Comparison of ENCODE assay signal across 21 cellular contexts in the genomic region with DNA sequence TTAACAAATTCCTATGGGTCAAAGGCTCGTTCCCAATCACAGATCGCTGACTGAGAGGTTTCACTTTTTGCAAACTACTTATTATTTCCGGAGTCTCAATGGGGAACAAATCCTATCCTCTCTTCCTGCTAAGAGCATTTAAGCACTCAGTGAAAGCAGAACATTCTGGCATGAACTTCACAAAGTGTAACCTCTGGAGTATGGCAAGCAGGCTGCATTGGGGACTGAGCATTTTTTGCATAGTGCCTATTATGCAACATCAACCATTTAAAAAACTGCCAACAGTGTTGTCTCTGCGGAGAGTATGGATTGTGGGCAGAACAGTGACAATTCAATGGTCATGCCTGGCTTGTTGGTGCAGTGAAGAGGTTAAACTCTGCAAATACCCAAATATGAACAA.
"Had no signal": no experiment of that assay in that cellular context is flagged by ENCODE, and none has a peak within 500 bp of the region (broad histone marks: within the 10 kb centered on the region; RNA-seq: fewer than 3 reads in every experiment).

No MANE protein-coding gene starts in this region.

- H3K4me3 Mint-ChIP-seq: dendritic cell treated with granulocyte-macrophage colony-stimulating factor and Interleukin-4, amounts not matched to agents 40 ng/mL and 50 ng/mL, for 4 days; mesothelial cell of epicardium; stimulated activated naive B cell treated with anti-CD40 and anti-IgM and Interleukin-4, amounts not matched to agents 10 μg/mL and 1 μg/mL and 100 μg/mL, for 72 hours had no signal

- H3K27me3 ChIP-seq: adrenal gland, breast epithelium, gastroesophageal sphincter, sigmoid colon, tibial nerve, uterus had no signal

- ATAC-seq: activated naive CD4-positive, alpha-beta T cell treated with anti-CD3 and anti-CD28 coated beads, Interleukin-2, amount 50 U/mL, for 72 hours; esophagus mucosa; gastroesophageal sphincter; stimulated activated naive B cell treated with anti-CD40 and anti-IgM and Interleukin-4, amounts not matched to agents 10 μg/mL and 1 μg/mL and 100 μg/mL, for 72 hours had no signal

- H3K4me1 Mint-ChIP-seq: stimulated activated naive B cell treated with anti-CD40 and anti-IgM and Interleukin-4, amounts not matched to agents 10 μg/mL and 1 μg/mL and 100 μg/mL, for 72 hours had no signal

- H3K9me3 ChIP-seq: adrenal gland, breast epithelium, gastroesophageal sphincter, sigmoid colon, tibial nerve, uterus had no signal

- H3K27me3 Mint-ChIP-seq: dendritic cell treated with granulocyte-macrophage colony-stimulating factor and Interleukin-4, amounts not matched to agents 40 ng/mL and 50 ng/mL, for 4 days; progenitor cell of endocrine pancreas; stimulated activated naive B cell treated with anti-CD40 and anti-IgM and Interleukin-4, amounts not matched to agents 10 μg/mL and 1 μg/mL and 100 μg/mL, for 72 hours had no signal

- H3K27ac ChIP-seq: adrenal gland, breast epithelium, gastroesophageal sphincter, sigmoid colon, tibial nerve, uterus, VCaP had no signal

- H3K4me1 ChIP-seq: adrenal gland, breast epithelium, gastroesophageal sphincter, sigmoid colon, uterus had no signal

- H3K4me3 ChIP-seq: adrenal gland, gastroesophageal sphincter, lung, sigmoid colon, uterus had no signal

- H3K27ac Mint-ChIP-seq: activated naive CD4-positive, alpha-beta T cell treated with anti-CD3 and anti-CD28 coated beads, Interleukin-2, amount 50 U/mL, for 72 hours; dendritic cell treated with granulocyte-macrophage colony-stimulating factor and Interleukin-4, amounts not matched to agents 40 ng/mL and 50 ng/mL, for 4 days; mesothelial cell of epicardium; progenitor cell of endocrine pancreas; stimulated activated naive B cell treated with anti-CD40 and anti-IgM and Interleukin-4, amounts not matched to agents 10 μg/mL and 1 μg/mL and 100 μg/mL, for 72 hours had no signal

- DNase-seq: activated CD4-positive, alpha-beta T cell treated with anti-CD3 and anti-CD28 coated beads, Interleukin-2, amount 50 U/mL, for 48 hours; activated gamma-delta T cell treated with Interleukin-2 at 50 U/mL for 16 hours; adrenal gland; effector CD8-positive, alpha-beta T cell; left cardiac atrium; occipital lobe; sigmoid colon; stimulated activated naive B cell treated with anti-CD40 and anti-IgM and Interleukin-4, amounts not matched to agents 10 μg/mL and 1 μg/mL and 100 μg/mL, for 72 hours; T1000; uterus had no signal

- H3K9me3 Mint-ChIP-seq: dendritic cell treated with granulocyte-macrophage colony-stimulating factor and Interleukin-4, amounts not matched to agents 40 ng/mL and 50 ng/mL, for 4 days; mesothelial cell of epicardium; nephron had no signal

- H3K36me3 ChIP-seq: adrenal gland, breast epithelium, gastroesophageal sphincter, sigmoid colon, tibial nerve, uterus had no signal

- H3K36me3 Mint-ChIP-seq: mesothelial cell of epicardium; stimulated activated naive B cell treated with anti-CD40 and anti-IgM and Interleukin-4, amounts not matched to agents 10 μg/mL and 1 μg/mL and 100 μg/mL, for 72 hours had no signal
